Comparison of ENCODE assay signal across 16 cellular contexts in the genomic region with DNA sequence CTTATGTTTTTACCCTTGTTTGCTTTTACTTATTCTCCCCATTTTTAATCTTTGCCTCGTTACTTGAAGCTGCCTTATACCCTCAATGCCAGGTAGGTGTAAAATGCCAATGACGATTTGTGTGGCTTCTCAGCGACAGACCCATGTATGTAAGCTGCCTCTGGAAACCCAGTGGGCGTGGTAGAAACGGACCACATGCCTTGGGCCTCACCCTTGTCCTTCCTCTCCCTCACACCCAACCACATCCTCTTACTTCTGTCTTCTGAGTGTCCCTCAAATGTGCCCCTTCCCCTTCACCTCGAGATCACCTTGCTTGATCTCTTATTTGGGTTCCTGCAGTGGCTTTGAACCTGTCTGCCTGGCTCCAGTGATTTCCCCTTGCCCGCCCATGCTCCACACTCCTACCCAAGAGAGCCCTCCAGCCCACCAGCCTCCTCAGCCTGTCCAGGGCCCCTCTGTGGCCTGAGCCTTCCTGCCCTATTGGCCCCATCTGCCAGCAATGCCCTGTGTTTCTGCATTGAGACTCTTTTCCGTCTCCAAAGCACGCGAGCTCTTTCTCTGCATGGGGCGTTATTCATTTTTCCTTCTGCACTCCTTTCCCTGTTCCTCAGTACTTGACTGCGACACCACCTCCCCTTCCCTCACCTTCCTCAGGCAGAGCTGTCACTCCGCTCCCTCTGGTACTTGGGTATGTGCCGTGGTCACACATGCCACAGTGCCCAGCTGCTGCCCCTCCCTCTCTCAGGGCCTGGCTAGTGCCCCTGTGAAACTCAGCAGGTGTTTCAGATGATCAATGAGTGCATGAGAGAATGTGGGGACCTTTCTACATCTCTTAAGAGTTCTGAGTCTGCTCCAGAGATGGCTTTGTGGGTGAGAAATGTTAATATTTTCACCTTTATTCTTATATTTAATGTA.
DNase-seq lines count a peak whose midpoint lies in the region; ATAC-seq and TF ChIP-seq lines count a peak whose summit lies in the region.
"Had no signal": no experiment of that assay in that cellular context is flagged by ENCODE, and none has a peak within 500 bp of the region (broad histone marks: within the 10 kb centered on the region; RNA-seq: fewer than 3 reads in every experiment).

No MANE protein-coding gene starts in this region.

- CTCF ChIA-PET in activated CD8-positive, alpha-beta T cell treated with anti-CD3 and anti-CD28 coated beads for 36 hours (lab: Charles Lee) = interaction anchor here (1.1 to 2.2 kb wide), 2 partner anchors 15 to 655 kb away, joined by 3 to 9 read pairs; no protein-coding TSS in a partner anchor

- H3K27me3 ChIP-seq in BLaER1 treated with 17β-estradiol and CSF1 and Interleukin-3, amounts not matched to agents 10 nM and 100 nM = no peaks in the 10 kb centered on the region
- H3K27me3 ChIP-seq in HL-60 (ENCODE audit: insufficient read depth, poor library complexity, severe bottlenecking) = no peaks in the 10 kb centered on the region
- no peaks in the 10 kb centered on the region for H3K27me3 ChIP-seq in esophagus squamous epithelium
- H3K27me3 ChIP-seq: left lung, vagina had no signal

- TF ChIP-seq CTCF in HL-60 (IDR thresholded peaks at IDR 0.05; ENCODE audit: insufficient read depth, low read length) = no peak
- TF ChIP-seq CTCF in activated CD8-positive, alpha-beta T cell treated with anti-CD3 and anti-CD28 coated beads for 36 hours (IDR thresholded peaks at IDR 0.05) = no peak
- no peak for TF ChIP-seq CTCF in esophagus squamous epithelium (IDR thresholded peaks at IDR 0.05)

- H3K4me1 Mint-ChIP-seq in activated CD8-positive, alpha-beta T cell treated with anti-CD3 and anti-CD28 coated beads for 36 hours (ENCODE audit: low read depth) = peaks cover 33% of the 10 kb centered on the region

- H3K9ac ChIP-seq in BLaER1 treated with 17β-estradiol and CSF1 and Interleukin-3, amounts not matched to agents 10 nM and 100 nM = no peak overlapping the region

- H3K36me3 Mint-ChIP-seq in activated CD8-positive, alpha-beta T cell treated with anti-CD3 and anti-CD28 coated beads for 36 hours (ENCODE audit: low read depth) = no peaks in the 10 kb centered on the region

- no peak overlapping the region for H3K4me3 Mint-ChIP-seq in activated CD8-positive, alpha-beta T cell treated with anti-CD3 and anti-CD28 coated beads for 36 hours
- H3K4me3 Mint-ChIP-seq: activated T-cell treated with anti-CD3 and anti-CD28 coated beads, Interleukin-2, amount 50 U/mL, for 4 hours had no signal

- no peak for TF ChIP-seq POLR2A in esophagus squamous epithelium (IDR thresholded peaks at IDR 0.05)

- DNase-seq in HL-60 (ENCODE audit: low read depth in 1 of 2, low spot score in 1 of 2) (peak in 1 of 2 experiments; percentile 81), myocyte (ENCODE audit: low read depth) (peak; percentile 55), esophagus squamous epithelium (lab: John Stamatoyannopoulos, UW) (no peak), NCI-H774 (lab: John Stamatoyannopoulos, UW) (no peak), COLO668 (lab: John Stamatoyannopoulos, UW; ENCODE audit: unreplicated experiment) (no peak), NCI-H2227 (lab: John Stamatoyannopoulos, UW; ENCODE audit: unreplicated experiment) (no peak)
- peak; percentile 63 for DNase-seq in activated CD8-positive, alpha-beta T cell treated with anti-CD3 and anti-CD28 coated beads for 36 hours
- DNase-seq: activated T-cell treated with anti-CD3 and anti-CD28 coated beads, Interleukin-2, amount 50 U/mL, for 4 hours; MM.1S; occipital lobe; stimulated activated CD4-positive, alpha-beta T cell treated with anti-CD3 and anti-CD28 coated beads, Interleukin-12 subunit alpha, Interleukin-12 subunit beta, amount 100 ng/mL, for 4 hours; T1000 had no signal

- WGBS in esophagus squamous epithelium, 2 donors = 85 to 86% methylated on average over 14 of the region's 14 CpGs

- H3K4me2 ChIP-seq in BLaER1 treated with 17β-estradiol and CSF1 and Interleukin-3, amounts not matched to agents 10 nM and 100 nM = peak overlapping the region in 8 of 11 experiments; percentile 2 to 75 (median 56); a peak in 13 of 22 replicates

- no peaks in the 10 kb centered on the region for H3K9me3 ChIP-seq in BLaER1 treated with 17β-estradiol and CSF1 and Interleukin-3, amounts not matched to agents 10 nM and 100 nM (replicated peaks in 1 of 11)
- H3K9me3 ChIP-seq in esophagus squamous epithelium = no peaks in the 10 kb centered on the region
- H3K9me3 ChIP-seq: left lung, vagina had no signal

- H3K9me3 Mint-ChIP-seq in activated CD8-positive, alpha-beta T cell treated with anti-CD3 and anti-CD28 coated beads for 36 hours = no peaks in the 10 kb centered on the region
- H3K9me3 Mint-ChIP-seq: activated T-cell treated with anti-CD3 and anti-CD28 coated beads, Interleukin-2, amount 50 U/mL, for 4 hours had no signal

- H3K4me1 ChIP-seq in BLaER1 treated with 17β-estradiol and CSF1 and Interleukin-3, amounts not matched to agents 10 nM and 100 nM = peaks cover 28 to 45% (median 37%) of the 10 kb centered on the region in 10 experiments
- peaks cover 0 to 67% (median 14%) of the 10 kb centered on the region in 3 donors for H3K4me1 ChIP-seq in esophagus squamous epithelium

- H3K4me3 ChIP-seq in BLaER1 treated with 17β-estradiol and CSF1 and Interleukin-3, amounts not matched to agents 10 nM and 100 nM = no peak overlapping the region
- H3K4me3 ChIP-seq in HL-60 (replicated peaks; ENCODE audit: insufficient read depth, low read length) (no peak overlapping the region), esophagus squamous epithelium (no peak overlapping the region)
- H3K4me3 ChIP-seq: left lung, vagina had no signal

- peak overlapping the region; percentile 50 for H3K27ac Mint-ChIP-seq in activated CD8-positive, alpha-beta T cell treated with anti-CD3 and anti-CD28 coated beads for 36 hours

- H3K36me3 ChIP-seq in BLaER1 treated with 17β-estradiol and CSF1 and Interleukin-3, amounts not matched to agents 10 nM and 100 nM = no peaks in the 10 kb centered on the region
- H3K36me3 ChIP-seq in esophagus squamous epithelium = no peaks in the 10 kb centered on the region
- H3K36me3 ChIP-seq: left lung, vagina had no signal

- H4K20me1 ChIP-seq in BLaER1 treated with 17β-estradiol and CSF1 and Interleukin-3, amounts not matched to agents 10 nM and 100 nM = peaks cover 0 to 15% (median 5%) of the 10 kb centered on the region in 11 experiments; a peak in 9 of 22 replicates

- H3K27ac ChIP-seq in BLaER1 treated with 17β-estradiol and CSF1 and Interleukin-3, amounts not matched to agents 10 nM and 100 nM = no peak overlapping the region
- H3K27ac ChIP-seq in HL-60 (replicated peaks) (peak overlapping the region; percentile 42), esophagus squamous epithelium (no peak overlapping the region)
- H3K27ac ChIP-seq: left lung, vagina had no signal

- ATAC-seq in activated CD8-positive, alpha-beta T cell treated with anti-CD3 and anti-CD28 coated beads for 36 hours = peak; percentile 76
- ATAC-seq: activated T-cell treated with anti-CD3 and anti-CD28 coated beads, Interleukin-2, amount 50 U/mL, for 4 hours; Panc1 had no signal

- H3K27me3 Mint-ChIP-seq in activated CD8-positive, alpha-beta T cell treated with anti-CD3 and anti-CD28 coated beads for 36 hours = no peaks in the 10 kb centered on the region

- intact Hi-C loops in activated CD8-positive, alpha-beta T cell treated with anti-CD3 and anti-CD28 coated beads for 36 hours (cut with micrococcal nuclease) = loop anchor here (5.0 kb wide), 2 partner anchors 122 to 657 kb away; partner anchors contain the start of gene JAG1
- intact Hi-C loops in esophagus squamous epithelium (cut with DNase I) = loop anchor here (10.0 kb wide), 1 partner anchor 114 kb away; no protein-coding TSS in a partner anchor

- POLR2A ChIA-PET in activated CD8-positive, alpha-beta T cell treated with anti-CD3 and anti-CD28 coated beads for 36 hours (lab: Charles Lee) = no interaction called here

Comparison
In these comparisons a context has a peak if more than half of its experiments do, and no peak if none do; other contexts are left out.
1. DNase-seq: peak in activated CD8-positive, alpha-beta T cell treated with anti-CD3 and anti-CD28 coated beads for 36 hours (single experiment) and myocyte (single experiment); none in esophagus squamous epithelium (single experiment), NCI-H774 (single experiment), COLO668 (single experiment) and NCI-H2227 (single experiment).